In the genomic region with DNA sequence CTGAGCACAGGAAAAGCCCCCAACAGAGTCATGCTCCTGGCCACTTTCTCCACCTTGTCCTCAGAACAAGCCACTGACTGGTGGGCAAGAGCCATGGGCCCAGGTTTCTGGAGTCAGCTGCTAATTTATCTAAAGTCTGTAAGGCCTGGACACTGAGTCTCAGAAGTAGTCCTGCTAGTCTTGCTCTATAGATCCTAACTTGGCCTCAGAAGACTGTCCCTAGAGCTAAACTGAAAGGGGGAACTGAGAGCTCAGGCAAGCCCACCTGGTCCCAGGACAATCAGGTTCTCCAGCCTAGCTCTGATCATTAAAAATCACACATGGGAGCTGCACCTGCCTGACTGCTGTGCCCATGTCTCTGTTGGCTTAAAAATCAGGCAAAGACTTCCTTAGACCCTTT, we compare ENCODE assay signal across 1 cellular context.
TF ChIP-seq lines count a peak whose summit lies in the region.

No MANE protein-coding gene starts in this region.

TF ChIP-seq in GM12878, 131 proteins besides CTCF, POLR2A, EP300 and RAD21 (continued from another document):
- TF ChIP-seq, protein P1, sequence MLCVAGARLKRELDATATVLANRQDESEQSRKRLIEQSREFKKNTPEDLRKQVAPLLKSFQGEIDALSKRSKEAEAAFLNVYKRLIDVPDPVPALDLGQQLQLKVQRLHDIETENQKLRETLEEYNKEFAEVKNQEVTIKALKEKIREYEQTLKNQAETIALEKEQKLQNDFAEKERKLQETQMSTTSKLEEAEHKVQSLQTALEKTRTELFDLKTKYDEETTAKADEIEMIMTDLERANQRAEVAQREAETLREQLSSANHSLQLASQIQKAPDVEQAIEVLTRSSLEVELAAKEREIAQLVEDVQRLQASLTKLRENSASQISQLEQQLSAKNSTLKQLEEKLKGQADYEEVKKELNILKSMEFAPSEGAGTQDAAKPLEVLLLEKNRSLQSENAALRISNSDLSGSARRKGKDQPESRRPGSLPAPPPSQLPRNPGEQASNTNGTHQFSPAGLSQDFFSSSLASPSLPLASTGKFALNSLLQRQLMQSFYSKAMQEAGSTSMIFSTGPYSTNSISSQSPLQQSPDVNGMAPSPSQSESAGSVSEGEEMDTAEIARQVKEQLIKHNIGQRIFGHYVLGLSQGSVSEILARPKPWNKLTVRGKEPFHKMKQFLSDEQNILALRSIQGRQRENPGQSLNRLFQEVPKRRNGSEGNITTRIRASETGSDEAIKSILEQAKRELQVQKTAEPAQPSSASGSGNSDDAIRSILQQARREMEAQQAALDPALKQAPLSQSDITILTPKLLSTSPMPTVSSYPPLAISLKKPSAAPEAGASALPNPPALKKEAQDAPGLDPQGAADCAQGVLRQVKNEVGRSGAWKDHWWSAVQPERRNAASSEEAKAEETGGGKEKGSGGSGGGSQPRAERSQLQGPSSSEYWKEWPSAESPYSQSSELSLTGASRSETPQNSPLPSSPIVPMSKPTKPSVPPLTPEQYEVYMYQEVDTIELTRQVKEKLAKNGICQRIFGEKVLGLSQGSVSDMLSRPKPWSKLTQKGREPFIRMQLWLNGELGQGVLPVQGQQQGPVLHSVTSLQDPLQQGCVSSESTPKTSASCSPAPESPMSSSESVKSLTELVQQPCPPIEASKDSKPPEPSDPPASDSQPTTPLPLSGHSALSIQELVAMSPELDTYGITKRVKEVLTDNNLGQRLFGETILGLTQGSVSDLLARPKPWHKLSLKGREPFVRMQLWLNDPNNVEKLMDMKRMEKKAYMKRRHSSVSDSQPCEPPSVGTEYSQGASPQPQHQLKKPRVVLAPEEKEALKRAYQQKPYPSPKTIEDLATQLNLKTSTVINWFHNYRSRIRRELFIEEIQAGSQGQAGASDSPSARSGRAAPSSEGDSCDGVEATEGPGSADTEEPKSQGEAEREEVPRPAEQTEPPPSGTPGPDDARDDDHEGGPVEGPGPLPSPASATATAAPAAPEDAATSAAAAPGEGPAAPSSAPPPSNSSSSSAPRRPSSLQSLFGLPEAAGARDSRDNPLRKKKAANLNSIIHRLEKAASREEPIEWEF (IDR thresholded peaks at IDR 0.05; ENCODE audit: insufficient replicate concordance, low read depth, low read length) = no peak
- TF ChIP-seq, protein P2, sequence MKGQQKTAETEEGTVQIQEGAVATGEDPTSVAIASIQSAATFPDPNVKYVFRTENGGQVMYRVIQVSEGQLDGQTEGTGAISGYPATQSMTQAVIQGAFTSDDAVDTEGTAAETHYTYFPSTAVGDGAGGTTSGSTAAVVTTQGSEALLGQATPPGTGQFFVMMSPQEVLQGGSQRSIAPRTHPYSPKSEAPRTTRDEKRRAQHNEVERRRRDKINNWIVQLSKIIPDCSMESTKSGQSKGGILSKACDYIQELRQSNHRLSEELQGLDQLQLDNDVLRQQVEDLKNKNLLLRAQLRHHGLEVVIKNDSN (IDR thresholded peaks at IDR 0.05; ENCODE audit: borderline replicate concordance, extremely low read length, insufficient read depth, low read depth, low read length) = no peak
- TF ChIP-seq, protein P3, sequence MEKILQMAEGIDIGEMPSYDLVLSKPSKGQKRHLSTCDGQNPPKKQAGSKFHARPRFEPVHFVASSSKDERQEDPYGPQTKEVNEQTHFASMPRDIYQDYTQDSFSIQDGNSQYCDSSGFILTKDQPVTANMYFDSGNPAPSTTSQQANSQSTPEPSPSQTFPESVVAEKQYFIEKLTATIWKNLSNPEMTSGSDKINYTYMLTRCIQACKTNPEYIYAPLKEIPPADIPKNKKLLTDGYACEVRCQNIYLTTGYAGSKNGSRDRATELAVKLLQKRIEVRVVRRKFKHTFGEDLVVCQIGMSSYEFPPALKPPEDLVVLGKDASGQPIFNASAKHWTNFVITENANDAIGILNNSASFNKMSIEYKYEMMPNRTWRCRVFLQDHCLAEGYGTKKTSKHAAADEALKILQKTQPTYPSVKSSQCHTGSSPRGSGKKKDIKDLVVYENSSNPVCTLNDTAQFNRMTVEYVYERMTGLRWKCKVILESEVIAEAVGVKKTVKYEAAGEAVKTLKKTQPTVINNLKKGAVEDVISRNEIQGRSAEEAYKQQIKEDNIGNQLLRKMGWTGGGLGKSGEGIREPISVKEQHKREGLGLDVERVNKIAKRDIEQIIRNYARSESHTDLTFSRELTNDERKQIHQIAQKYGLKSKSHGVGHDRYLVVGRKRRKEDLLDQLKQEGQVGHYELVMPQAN (conservative IDR thresholded peaks at IDR 0.05) = no peak
- no peak for TF ChIP-seq BMI1 (IDR thresholded peaks at IDR 0.05; ENCODE audit: borderline replicate concordance)
- TF ChIP-seq ATF7 (IDR thresholded peaks at IDR 0.05; ENCODE audit: low read depth) = no peak
- TF ChIP-seq IKZF1 (conservative IDR thresholded peaks at IDR 0.05) = peak; percentile 38; the same call in 1 of the 2 replicates
- TF ChIP-seq BCL11A (IDR thresholded peaks at IDR 0.05; ENCODE audit: low read depth, low read length) = no peak
- TF ChIP-seq TARDBP (IDR thresholded peaks at IDR 0.05; ENCODE audit: borderline replicate concordance) = no peak
- TF ChIP-seq, protein P4, sequence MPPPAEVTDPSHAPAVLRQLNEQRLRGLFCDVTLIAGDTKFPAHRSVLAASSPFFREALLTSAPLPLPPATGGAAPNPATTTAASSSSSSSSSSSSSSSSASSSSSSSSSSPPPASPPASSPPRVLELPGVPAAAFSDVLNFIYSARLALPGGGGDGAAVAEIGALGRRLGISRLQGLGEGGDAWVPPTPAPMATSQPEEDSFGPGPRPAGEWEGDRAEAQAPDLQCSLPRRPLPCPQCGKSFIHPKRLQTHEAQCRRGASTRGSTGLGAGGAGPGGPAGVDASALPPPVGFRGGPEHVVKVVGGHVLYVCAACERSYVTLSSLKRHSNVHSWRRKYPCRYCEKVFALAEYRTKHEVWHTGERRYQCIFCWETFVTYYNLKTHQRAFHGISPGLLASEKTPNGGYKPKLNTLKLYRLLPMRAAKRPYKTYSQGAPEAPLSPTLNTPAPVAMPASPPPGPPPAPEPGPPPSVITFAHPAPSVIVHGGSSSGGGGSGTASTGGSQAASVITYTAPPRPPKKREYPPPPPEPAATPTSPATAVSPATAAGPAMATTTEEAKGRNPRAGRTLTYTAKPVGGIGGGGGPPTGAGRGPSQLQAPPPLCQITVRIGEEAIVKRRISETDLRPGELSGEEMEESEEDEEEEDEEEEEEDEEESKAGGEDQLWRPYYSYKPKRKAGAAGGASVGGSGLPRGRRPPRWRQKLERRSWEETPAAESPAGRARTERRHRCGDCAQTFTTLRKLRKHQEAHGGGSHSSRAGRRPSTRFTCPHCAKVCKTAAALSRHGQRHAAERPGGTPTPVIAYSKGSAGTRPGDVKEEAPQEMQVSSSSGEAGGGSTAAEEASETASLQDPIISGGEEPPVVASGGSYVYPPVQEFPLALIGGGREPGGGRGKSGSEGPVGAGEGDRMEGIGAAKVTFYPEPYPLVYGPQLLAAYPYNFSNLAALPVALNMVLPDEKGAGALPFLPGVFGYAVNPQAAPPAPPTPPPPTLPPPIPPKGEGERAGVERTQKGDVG (CRISPR knock-in tag; IDR thresholded peaks at IDR 0.05) = no peak
- peak; percentile 67; the same call in 1 of the 2 replicates for TF ChIP-seq SPI1 (IDR thresholded peaks at IDR 0.05; ENCODE audit: borderline replicate concordance, insufficient read depth, low read depth, low read length)
- no peak for TF ChIP-seq HDAC6 (IDR thresholded peaks at IDR 0.05; ENCODE audit: unreplicated experiment)
- no peak for TF ChIP-seq TBL1XR1 (IDR thresholded peaks at IDR 0.05; ENCODE audit: low read depth, low read length)
- TF ChIP-seq ZZZ3 (IDR thresholded peaks at IDR 0.05; ENCODE audit: control insufficient read depth, insufficient read length, low read depth) = no peak
- TF ChIP-seq SREBF2 (IDR thresholded peaks at IDR 0.05; ENCODE audit: low read length) = no peak
- TF ChIP-seq DPF2 (IDR thresholded peaks at IDR 0.05) = no peak
- TF ChIP-seq TCF12 (IDR thresholded peaks at IDR 0.05; ENCODE audit: low read depth, low read length) = no peak
- TF ChIP-seq, protein P5, sequence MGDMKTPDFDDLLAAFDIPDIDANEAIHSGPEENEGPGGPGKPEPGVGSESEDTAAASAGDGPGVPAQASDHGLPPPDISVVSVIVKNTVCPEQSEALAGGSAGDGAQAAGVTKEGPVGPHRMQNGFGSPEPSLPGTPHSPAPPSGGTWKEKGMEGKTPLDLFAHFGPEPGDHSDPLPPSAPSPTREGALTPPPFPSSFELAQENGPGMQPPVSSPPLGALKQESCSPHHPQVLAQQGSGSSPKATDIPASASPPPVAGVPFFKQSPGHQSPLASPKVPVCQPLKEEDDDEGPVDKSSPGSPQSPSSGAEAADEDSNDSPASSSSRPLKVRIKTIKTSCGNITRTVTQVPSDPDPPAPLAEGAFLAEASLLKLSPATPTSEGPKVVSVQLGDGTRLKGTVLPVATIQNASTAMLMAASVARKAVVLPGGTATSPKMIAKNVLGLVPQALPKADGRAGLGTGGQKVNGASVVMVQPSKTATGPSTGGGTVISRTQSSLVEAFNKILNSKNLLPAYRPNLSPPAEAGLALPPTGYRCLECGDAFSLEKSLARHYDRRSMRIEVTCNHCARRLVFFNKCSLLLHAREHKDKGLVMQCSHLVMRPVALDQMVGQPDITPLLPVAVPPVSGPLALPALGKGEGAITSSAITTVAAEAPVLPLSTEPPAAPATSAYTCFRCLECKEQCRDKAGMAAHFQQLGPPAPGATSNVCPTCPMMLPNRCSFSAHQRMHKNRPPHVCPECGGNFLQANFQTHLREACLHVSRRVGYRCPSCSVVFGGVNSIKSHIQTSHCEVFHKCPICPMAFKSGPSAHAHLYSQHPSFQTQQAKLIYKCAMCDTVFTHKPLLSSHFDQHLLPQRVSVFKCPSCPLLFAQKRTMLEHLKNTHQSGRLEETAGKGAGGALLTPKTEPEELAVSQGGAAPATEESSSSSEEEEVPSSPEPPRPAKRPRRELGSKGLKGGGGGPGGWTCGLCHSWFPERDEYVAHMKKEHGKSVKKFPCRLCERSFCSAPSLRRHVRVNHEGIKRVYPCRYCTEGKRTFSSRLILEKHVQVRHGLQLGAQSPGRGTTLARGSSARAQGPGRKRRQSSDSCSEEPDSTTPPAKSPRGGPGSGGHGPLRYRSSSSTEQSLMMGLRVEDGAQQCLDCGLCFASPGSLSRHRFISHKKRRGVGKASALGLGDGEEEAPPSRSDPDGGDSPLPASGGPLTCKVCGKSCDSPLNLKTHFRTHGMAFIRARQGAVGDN (IDR thresholded peaks at IDR 0.05) = peak; percentile 65
- TF ChIP-seq, protein P6, sequence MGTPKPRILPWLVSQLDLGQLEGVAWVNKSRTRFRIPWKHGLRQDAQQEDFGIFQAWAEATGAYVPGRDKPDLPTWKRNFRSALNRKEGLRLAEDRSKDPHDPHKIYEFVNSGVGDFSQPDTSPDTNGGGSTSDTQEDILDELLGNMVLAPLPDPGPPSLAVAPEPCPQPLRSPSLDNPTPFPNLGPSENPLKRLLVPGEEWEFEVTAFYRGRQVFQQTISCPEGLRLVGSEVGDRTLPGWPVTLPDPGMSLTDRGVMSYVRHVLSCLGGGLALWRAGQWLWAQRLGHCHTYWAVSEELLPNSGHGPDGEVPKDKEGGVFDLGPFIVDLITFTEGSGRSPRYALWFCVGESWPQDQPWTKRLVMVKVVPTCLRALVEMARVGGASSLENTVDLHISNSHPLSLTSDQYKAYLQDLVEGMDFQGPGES (IDR thresholded peaks at IDR 0.05) = no peak
- no peak for TF ChIP-seq MTA3 (IDR thresholded peaks at IDR 0.05; ENCODE audit: borderline replicate concordance, low read length)
- TF ChIP-seq ZNF207 (IDR thresholded peaks at IDR 0.05; ENCODE audit: borderline replicate concordance) = no peak
- TF ChIP-seq, protein P7, sequence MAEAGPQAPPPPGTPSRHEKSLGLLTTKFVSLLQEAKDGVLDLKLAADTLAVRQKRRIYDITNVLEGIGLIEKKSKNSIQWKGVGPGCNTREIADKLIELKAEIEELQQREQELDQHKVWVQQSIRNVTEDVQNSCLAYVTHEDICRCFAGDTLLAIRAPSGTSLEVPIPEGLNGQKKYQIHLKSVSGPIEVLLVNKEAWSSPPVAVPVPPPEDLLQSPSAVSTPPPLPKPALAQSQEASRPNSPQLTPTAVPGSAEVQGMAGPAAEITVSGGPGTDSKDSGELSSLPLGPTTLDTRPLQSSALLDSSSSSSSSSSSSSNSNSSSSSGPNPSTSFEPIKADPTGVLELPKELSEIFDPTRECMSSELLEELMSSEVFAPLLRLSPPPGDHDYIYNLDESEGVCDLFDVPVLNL (IDR thresholded peaks at IDR 0.05; ENCODE audit: low read depth, low read length) = no peak
- peak; percentile 27; the same call in 1 of the 2 replicates for TF ChIP-seq MTA2 (IDR thresholded peaks at IDR 0.05; ENCODE audit: low read depth)
- no peak for TF ChIP-seq HDAC2 (IDR thresholded peaks at IDR 0.05)
- TF ChIP-seq IKZF2 (IDR thresholded peaks at IDR 0.05) = peak; percentile 9 to 17; a peak in 1 of 4 replicates
- no peak for TF ChIP-seq SMAD5 (IDR thresholded peaks at IDR 0.05; ENCODE audit: low read depth)
- TF ChIP-seq RBBP5 (conservative IDR thresholded peaks at IDR 0.05) = no peak
- no peak for TF ChIP-seq MYB (IDR thresholded peaks at IDR 0.05; ENCODE audit: borderline replicate concordance, low read depth, low read length)
TF ChIP-seq in GM12878: peak in this region for 5.
